In the genomic region with DNA sequence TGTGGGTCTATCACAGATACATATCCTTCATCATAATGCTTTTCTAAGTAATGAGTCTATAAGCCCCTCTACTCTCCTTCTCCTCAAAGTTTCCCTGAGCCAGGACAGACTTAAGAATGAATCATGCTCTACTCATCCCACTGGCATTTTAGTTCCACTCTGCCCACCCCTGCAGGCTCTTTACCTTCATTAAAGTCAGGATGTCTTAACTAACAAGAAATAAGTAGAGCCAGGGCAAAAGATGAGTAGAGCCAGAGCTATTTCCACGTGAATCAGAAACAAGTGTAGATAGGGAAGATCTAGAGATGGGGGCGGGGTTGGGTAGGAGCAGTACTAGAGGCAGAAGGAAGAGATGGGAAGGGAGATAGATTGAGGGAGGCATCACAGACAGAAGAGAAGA, we compare ENCODE assay signal across 1 cellular context.
TF ChIP-seq lines count a peak whose summit lies in the region.

No MANE protein-coding gene starts in this region.

TF ChIP-seq in GM23338, 12 proteins besides CTCF, POLR2A, EP300 and RAD21 (continued from another document):
- no peak for TF ChIP-seq ZNF462 (CRISPR knock-in tag; IDR thresholded peaks at IDR 0.05)
- TF ChIP-seq, protein P1, sequence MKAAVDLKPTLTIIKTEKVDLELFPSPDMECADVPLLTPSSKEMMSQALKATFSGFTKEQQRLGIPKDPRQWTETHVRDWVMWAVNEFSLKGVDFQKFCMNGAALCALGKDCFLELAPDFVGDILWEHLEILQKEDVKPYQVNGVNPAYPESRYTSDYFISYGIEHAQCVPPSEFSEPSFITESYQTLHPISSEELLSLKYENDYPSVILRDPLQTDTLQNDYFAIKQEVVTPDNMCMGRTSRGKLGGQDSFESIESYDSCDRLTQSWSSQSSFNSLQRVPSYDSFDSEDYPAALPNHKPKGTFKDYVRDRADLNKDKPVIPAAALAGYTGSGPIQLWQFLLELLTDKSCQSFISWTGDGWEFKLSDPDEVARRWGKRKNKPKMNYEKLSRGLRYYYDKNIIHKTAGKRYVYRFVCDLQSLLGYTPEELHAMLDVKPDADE (IDR thresholded peaks at IDR 0.05) = no peak
- no peak for TF ChIP-seq ZNF331 (CRISPR knock-in tag; IDR thresholded peaks at IDR 0.05; ENCODE audit: low read depth)
- TF ChIP-seq EZH2 (IDR thresholded peaks at IDR 0.05; ENCODE audit: low read depth, unreplicated experiment) = no peak
- TF ChIP-seq NANOG (IDR thresholded peaks at IDR 0.05; ENCODE audit: borderline replicate concordance) = no peak
- no peak for TF ChIP-seq POLR2AphosphoS5 (IDR thresholded peaks at IDR 0.05; ENCODE audit: low read depth)
